8 cellular contexts compared by ENCODE assay signal in the genomic region with DNA sequence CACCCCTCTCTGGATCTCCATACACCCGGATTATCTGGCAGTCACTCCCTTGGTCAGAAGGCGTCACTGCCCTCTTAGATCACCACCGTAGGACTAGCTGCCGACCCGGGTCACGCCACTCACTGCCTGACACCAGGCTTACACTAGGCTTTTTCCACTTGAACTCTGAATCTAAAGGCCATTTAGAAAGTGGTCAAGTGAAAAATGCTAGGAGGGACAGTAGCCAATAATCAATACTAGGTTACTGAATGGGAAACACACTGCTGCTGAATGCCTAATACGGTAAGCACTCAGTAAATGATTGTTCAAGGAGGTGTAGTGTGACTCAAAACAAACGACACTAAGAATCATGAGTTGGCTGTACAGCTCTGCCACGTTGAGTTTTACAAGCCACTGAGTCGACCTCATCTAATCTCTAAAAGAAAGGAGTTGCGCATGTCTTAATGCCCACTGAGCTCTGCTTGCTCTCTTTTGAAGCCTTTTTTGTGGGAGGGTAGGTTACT. TPM values are rescaled to one million over a fixed set of nuclear protein-coding genes. Genes with fewer than 3 reads are reported as not detected.
DNase-seq lines count a peak whose midpoint lies in the region; ATAC-seq and TF ChIP-seq lines count a peak whose summit lies in the region.

No MANE protein-coding gene starts in this region.

- no peaks in the 10 kb centered on the region for H3K27me3 Mint-ChIP-seq in activated CD4-positive, alpha-beta T cell treated with anti-CD3 and anti-CD28 coated beads for 36 hours
- H3K27me3 Mint-ChIP-seq in activated T-cell treated with anti-CD3 and anti-CD28 coated beads, Interleukin-2, amount 50 U/mL, for 72 hours (ENCODE audit: low read depth): no peaks in the 10 kb centered on the region

- DNase-seq in activated CD4-positive, alpha-beta T cell treated with anti-CD3 and anti-CD28 coated beads for 36 hours: peak; percentile 35
- DNase-seq in activated CD4-positive, alpha-beta T cell treated with anti-CD3 and anti-CD28 coated beads for 1 hour: no peak
- DNase-seq in HuH-7 (ENCODE audit: low spot score) (peak; percentile 53), left ventricle myocardium inferior (no peak), psoas muscle (no peak), 8988T (no peak)
- peak; percentile 23 to 27 for DNase-seq in activated T-cell treated with anti-CD3 and anti-CD28 coated beads, Interleukin-2, amount 50 U/mL, for 72 hours

- H3K36me3 Mint-ChIP-seq in activated CD4-positive, alpha-beta T cell treated with anti-CD3 and anti-CD28 coated beads for 36 hours (ENCODE audit: low read depth): peaks cover 21% of the 10 kb centered on the region
- peaks cover 3 to 4% of the 10 kb centered on the region in 2 donors for H3K36me3 Mint-ChIP-seq in activated T-cell treated with anti-CD3 and anti-CD28 coated beads, Interleukin-2, amount 50 U/mL, for 72 hours (ENCODE audit: insufficient read depth in 2 of 2)

- WGBS in psoas muscle, 3 donors: 26 to 27% (median 26%) methylated on average over 11 of the region's 11 CpGs

- ATAC-seq in activated CD4-positive, alpha-beta T cell treated with anti-CD3 and anti-CD28 coated beads for 36 hours: peak; percentile 73
- ATAC-seq in GM21717 (IDR thresholded peaks at IDR 0.05; ENCODE audit: unreplicated experiment) (peak; percentile 37), psoas muscle (peak; percentile 42 to 57 (median 50))
- ATAC-seq in activated T-cell treated with anti-CD3 and anti-CD28 coated beads, Interleukin-2, amount 50 U/mL, for 72 hours (replicated peaks in 1 of 2): peak; percentile 63 to 71

- intact Hi-C loops in activated CD4-positive, alpha-beta T cell treated with anti-CD3 and anti-CD28 coated beads for 36 hours (cut with DNase I, micrococcal nuclease): loop anchor here (2.0 to 10.0 kb wide), 3 partner anchors 495 to 1979 kb away; a partner anchor contains a TSS
- intact Hi-C loops in left ventricle myocardium inferior (cut with micrococcal nuclease): no loop called here
- intact Hi-C loops in psoas muscle (cut with DNase I): no loop called here

- peak overlapping the region; percentile 97 for H3K4me3 Mint-ChIP-seq in activated CD4-positive, alpha-beta T cell treated with anti-CD3 and anti-CD28 coated beads for 36 hours
- H3K4me3 Mint-ChIP-seq in activated T-cell treated with anti-CD3 and anti-CD28 coated beads, Interleukin-2, amount 50 U/mL, for 72 hours: peak overlapping the region; percentile 89 to 96

- CTCF ChIA-PET in activated CD4-positive, alpha-beta T cell treated with anti-CD3 and anti-CD28 coated beads for 36 hours (lab: Charles Lee): interaction anchor here (1.0 to 1.5 kb wide), 4 partner anchors 817 to 822 kb away, joined by 4 to 6 read pairs (median 5); a partner anchor contains a TSS

- POLR2A ChIA-PET in activated CD4-positive, alpha-beta T cell treated with anti-CD3 and anti-CD28 coated beads for 36 hours (lab: Charles Lee): interaction anchor here (0.6 kb wide), 1 partner anchor 815 kb away, joined by 8 read pairs; no protein-coding TSS in a partner anchor

- H3K36me3 ChIP-seq in left ventricle myocardium inferior: no peaks in the 10 kb centered on the region
- H3K36me3 ChIP-seq in psoas muscle (ENCODE audit: insufficient read depth in 1 of 2, low read depth in 1 of 2): peaks cover 0 to 3% of the 10 kb centered on the region in 2 donors

- TF ChIP-seq CTCF in left ventricle myocardium inferior (IDR thresholded peaks at IDR 0.05; ENCODE audit: borderline replicate concordance): no peak
- no peak for TF ChIP-seq CTCF in psoas muscle (IDR thresholded peaks at IDR 0.05)

- H3K9me3 ChIP-seq in left ventricle myocardium inferior (replicated peaks): no peaks in the 10 kb centered on the region
- no peaks in the 10 kb centered on the region for H3K9me3 ChIP-seq in psoas muscle

- H3K27me3 ChIP-seq in left ventricle myocardium inferior (ENCODE audit: low read depth): no peaks in the 10 kb centered on the region
- H3K27me3 ChIP-seq in psoas muscle (ENCODE audit: insufficient read depth in 3 of 3, low read length in 2 of 3): no peaks in the 10 kb centered on the region

- peaks cover 34% of the 10 kb centered on the region for H3K4me1 Mint-ChIP-seq in activated CD4-positive, alpha-beta T cell treated with anti-CD3 and anti-CD28 coated beads for 36 hours
- peaks cover 44% of the 10 kb centered on the region for H3K4me1 Mint-ChIP-seq in activated T-cell treated with anti-CD3 and anti-CD28 coated beads, Interleukin-2, amount 50 U/mL, for 72 hours (ENCODE audit: low read depth)

- peak overlapping the region; percentile 92 for H3K4me3 ChIP-seq in left ventricle myocardium inferior
- peak overlapping the region; percentile 95 for H3K4me3 ChIP-seq in psoas muscle

- H3K27ac ChIP-seq in left ventricle myocardium inferior (replicated peaks): peak overlapping the region; percentile 98
- H3K27ac ChIP-seq in psoas muscle: peak overlapping the region; percentile 96

- peak overlapping the region; percentile 93 for H3K27ac Mint-ChIP-seq in activated CD4-positive, alpha-beta T cell treated with anti-CD3 and anti-CD28 coated beads for 36 hours
- H3K27ac Mint-ChIP-seq in activated T-cell treated with anti-CD3 and anti-CD28 coated beads, Interleukin-2, amount 50 U/mL, for 72 hours: peak overlapping the region; percentile 99

- H3K4me1 ChIP-seq in left ventricle myocardium inferior (peaks cover 53% of the 10 kb centered on the region), psoas muscle (peaks cover 32% of the 10 kb centered on the region)

- no peaks in the 10 kb centered on the region for H3K9me3 Mint-ChIP-seq in activated CD4-positive, alpha-beta T cell treated with anti-CD3 and anti-CD28 coated beads for 36 hours (ENCODE audit: low read depth)
- no peaks in the 10 kb centered on the region for H3K9me3 Mint-ChIP-seq in activated T-cell treated with anti-CD3 and anti-CD28 coated beads, Interleukin-2, amount 50 U/mL, for 72 hours

RNA-seq across cellular contexts. Expression of a gene that starts 0.7 kb away (rescaled TPM):
- 10 to 100 TPM; 28.6 to 29.5 TPM for total RNA-seq in activated CD4-positive, alpha-beta T cell treated with anti-CD3 and anti-CD28 coated beads for 36 hours
- total RNA-seq in activated T-cell treated with anti-CD3 and anti-CD28 coated beads, Interleukin-2, amount 50 U/mL, for 72 hours: 10 to 100 TPM; 28.9 to 29.5 TPM
- total RNA-seq in left ventricle myocardium inferior (28.5 TPM), psoas muscle (10 to 100 TPM; 28.1 to 42.8 (median 31.8) TPM)
- polyA plus RNA-seq in psoas muscle: 10 to 100 TPM; 23.8 to 35.3 (median 29.3) TPM

Comparison
In these comparisons a context has a peak if more than half of its experiments do, and no peak if none do; other contexts are left out.
1. DNase-seq: peak in activated CD4-positive, alpha-beta T cell treated with anti-CD3 and anti-CD28 coated beads for 36 hours (single experiment), HuH-7 (single experiment) and activated T-cell treated with anti-CD3 and anti-CD28 coated beads, Interleukin-2, amount 50 U/mL, for 72 hours (2 of 2); none in activated CD4-positive, alpha-beta T cell treated with anti-CD3 and anti-CD28 coated beads for 1 hour (single experiment), left ventricle myocardium inferior (single experiment), psoas muscle (0 of 2) and 8988T (single experiment).
2. intact Hi-C loops: an anchor here in activated CD4-positive, alpha-beta T cell treated with anti-CD3 and anti-CD28 coated beads for 36 hours (2.0 to 10.0 kb wide); none called in left ventricle myocardium inferior and psoas muscle.
3. Peak in every context shown above with its lines, with median percentiles within 50 percentile points of each other: ATAC-seq.